Comparison of ENCODE assay signal across 8 cellular contexts in the genomic region with DNA sequence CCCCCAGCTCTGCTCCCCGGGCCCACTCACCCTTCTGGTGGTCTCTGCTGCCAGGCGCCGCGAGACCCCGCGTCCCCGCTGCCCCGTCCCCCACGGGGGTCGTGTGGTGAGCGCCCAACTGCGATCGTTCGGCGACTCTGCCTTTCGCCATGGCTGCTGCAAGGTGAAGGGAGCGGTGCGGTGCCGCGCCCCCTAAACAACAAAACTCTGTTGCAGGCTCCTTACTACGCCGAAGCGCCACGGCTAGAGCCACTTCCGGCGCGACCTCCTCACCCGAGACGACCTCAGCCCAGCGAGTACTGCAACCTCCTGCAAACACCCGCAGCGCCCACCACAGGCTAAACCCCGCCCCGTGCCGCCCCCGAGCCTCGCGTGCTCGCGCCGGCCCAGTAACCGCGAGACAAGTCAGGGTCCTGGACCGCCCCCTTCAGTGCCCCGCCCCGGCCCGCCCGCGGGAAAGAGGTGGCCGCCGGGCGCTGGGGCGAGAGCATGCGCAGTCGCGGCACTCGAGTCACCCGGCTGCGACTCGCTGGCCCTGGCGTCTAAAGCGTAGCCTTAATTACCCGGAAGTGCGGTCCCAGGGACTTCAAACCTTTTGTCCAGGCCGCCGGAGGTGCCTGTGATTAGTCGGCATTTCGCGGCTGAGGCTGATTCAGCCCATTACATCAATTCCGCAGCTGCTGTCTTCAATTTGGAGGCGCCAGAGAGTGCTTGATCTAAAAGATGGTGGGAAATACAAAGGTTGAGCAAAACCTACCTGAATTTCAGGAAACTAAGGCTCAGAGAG. TPM values are rescaled to one million over a fixed set of nuclear protein-coding genes. Genes with fewer than 3 reads are reported as not detected.
A peak's percentile ranks its signal among the peaks of the same experiment; 100 is the strongest.
DNase-seq lines count a peak whose midpoint lies in the region; ATAC-seq lines count a peak whose summit lies in the region.

A gene with protein sequence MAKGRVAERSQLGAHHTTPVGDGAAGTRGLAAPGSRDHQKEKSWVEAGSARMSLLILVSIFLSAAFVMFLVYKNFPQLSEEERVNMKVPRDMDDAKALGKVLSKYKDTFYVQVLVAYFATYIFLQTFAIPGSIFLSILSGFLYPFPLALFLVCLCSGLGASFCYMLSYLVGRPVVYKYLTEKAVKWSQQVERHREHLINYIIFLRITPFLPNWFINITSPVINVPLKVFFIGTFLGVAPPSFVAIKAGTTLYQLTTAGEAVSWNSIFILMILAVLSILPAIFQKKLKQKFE (minus strand): TSS at position 303 of the 787 bp plus-strand sequence. CDS start 152 bp downstream, at position 151.

- 0 out of 2 replicates have a peak, but pooled peaks cover 3% of the 10 kb centered on the region for H3K36me3 ChIP-seq in Karpas-422 (ENCODE audit: insufficient read depth, low read length)
- H3K36me3 ChIP-seq in naive thymus-derived CD4-positive, alpha-beta T cell (ENCODE audit: control insufficient read depth in 2 of 3, insufficient read depth in 3 of 3, low read length in 3 of 3) = peaks cover 0 to 5% (median 0%) of the 10 kb centered on the region in 3 experiments

- H3K79me2 ChIP-seq in Karpas-422 (ENCODE audit: low read length) = peaks cover 48% of the 10 kb centered on the region

- intact Hi-C loops in activated T-helper 1 cell treated with anti-CD3 and anti-CD28 coated beads, Interleukin-12 subunit alpha, Interleukin-12 subunit beta, Interleukin-2, Interleukin-4 antibody, amounts not matched to agents 30 ng/mL and 10 ng/mL and 1 ng/mL, durations not matched to agents 14 hours and 24 hours and 36 hours (cut with micrococcal nuclease) = loop anchor here (1.0 to 2.0 kb wide), 15 partner anchors 30 to 1494 kb away; a partner anchor contains a TSS
- intact Hi-C loops in naive thymus-derived CD4-positive, alpha-beta T cell (cut with micrococcal nuclease) = loop anchor here (1.0 to 10.0 kb wide), 14 partner anchors 18 to 1226 kb away; a partner anchor contains a TSS

- H3K4me2 ChIP-seq in Karpas-422 (ENCODE audit: low read depth, low read length, poor library complexity, severe bottlenecking) = peak within 1 kb of the TSS; percentile 98

- H3K27ac Mint-ChIP-seq in activated T-helper 1 cell treated with anti-CD3 and anti-CD28 coated beads, Interleukin-12 subunit alpha, Interleukin-12 subunit beta, Interleukin-2, Interleukin-4 antibody, amounts not matched to agents 30 ng/mL and 10 ng/mL and 1 ng/mL, durations not matched to agents 14 hours and 24 hours and 36 hours = peak within 1 kb of the TSS; percentile 97
- peak within 1 kb of the TSS; percentile 96 to 99 (median 98) for H3K27ac Mint-ChIP-seq in naive thymus-derived CD4-positive, alpha-beta T cell
- H3K27ac Mint-ChIP-seq in stimulated activated naive B cell treated with anti-CD40 and anti-IgM and Interleukin-4, amounts not matched to agents 10 μg/mL and 1 μg/mL and 100 μg/mL, for 72 hours = peak within 1 kb of the TSS; percentile 99

- peak within 1 kb of the TSS; percentile 96 for H3K4me3 ChIP-seq in Karpas-422 (ENCODE audit: low read length)
- peak within 1 kb of the TSS; percentile 90 for H3K4me3 ChIP-seq in naive thymus-derived CD4-positive, alpha-beta T cell (ENCODE audit: low read length)

- H3K4me3 Mint-ChIP-seq in activated T-helper 1 cell treated with anti-CD3 and anti-CD28 coated beads, Interleukin-12 subunit alpha, Interleukin-12 subunit beta, Interleukin-2, Interleukin-4 antibody, amounts not matched to agents 30 ng/mL and 10 ng/mL and 1 ng/mL, durations not matched to agents 14 hours and 24 hours and 36 hours = peak within 1 kb of the TSS; percentile 99
- H3K4me3 Mint-ChIP-seq in naive thymus-derived CD4-positive, alpha-beta T cell = peak within 1 kb of the TSS; percentile 97 to 100 (median 99)
- peak within 1 kb of the TSS; percentile 97 to 98 for H3K4me3 Mint-ChIP-seq in stimulated activated naive B cell treated with anti-CD40 and anti-IgM and Interleukin-4, amounts not matched to agents 10 μg/mL and 1 μg/mL and 100 μg/mL, for 72 hours

- peak within 1 kb of the TSS; percentile 100 for H3K9ac ChIP-seq in Karpas-422 (ENCODE audit: low read length)

- H4K20me1 ChIP-seq in Karpas-422 (ENCODE audit: insufficient read depth, low read depth, low read length) = 0 out of 2 replicates have a peak, but pooled peaks cover 7% of the 10 kb centered on the region

- H3K9me3 Mint-ChIP-seq in activated T-helper 1 cell treated with anti-CD3 and anti-CD28 coated beads, Interleukin-12 subunit alpha, Interleukin-12 subunit beta, Interleukin-2, Interleukin-4 antibody, amounts not matched to agents 30 ng/mL and 10 ng/mL and 1 ng/mL, durations not matched to agents 14 hours and 24 hours and 36 hours = no peaks in the 10 kb centered on the region
- no peaks in the 10 kb centered on the region for H3K9me3 Mint-ChIP-seq in naive thymus-derived CD4-positive, alpha-beta T cell
- H3K9me3 Mint-ChIP-seq in stimulated activated naive B cell treated with anti-CD40 and anti-IgM and Interleukin-4, amounts not matched to agents 10 μg/mL and 1 μg/mL and 100 μg/mL, for 72 hours = no peaks in the 10 kb centered on the region

- peak within 1 kb of the TSS; percentile 59; the same call in 1 of the 2 replicates for H2AFZ ChIP-seq in Karpas-422 (ENCODE audit: low read length)

- H3K27me3 Mint-ChIP-seq in activated T-helper 1 cell treated with anti-CD3 and anti-CD28 coated beads, Interleukin-12 subunit alpha, Interleukin-12 subunit beta, Interleukin-2, Interleukin-4 antibody, amounts not matched to agents 30 ng/mL and 10 ng/mL and 1 ng/mL, durations not matched to agents 14 hours and 24 hours and 36 hours (ENCODE audit: insufficient read depth) = peaks cover 11% of the 10 kb centered on the region
- peaks cover 6 to 29% (median 11%) of the 10 kb centered on the region in 5 donors for H3K27me3 Mint-ChIP-seq in naive thymus-derived CD4-positive, alpha-beta T cell
- H3K27me3 Mint-ChIP-seq in stimulated activated naive B cell treated with anti-CD40 and anti-IgM and Interleukin-4, amounts not matched to agents 10 μg/mL and 1 μg/mL and 100 μg/mL, for 72 hours = peaks cover 0 to 4% of the 10 kb centered on the region in 2 donors

- peaks cover 37% of the 10 kb centered on the region for H3K4me1 Mint-ChIP-seq in activated T-helper 1 cell treated with anti-CD3 and anti-CD28 coated beads, Interleukin-12 subunit alpha, Interleukin-12 subunit beta, Interleukin-2, Interleukin-4 antibody, amounts not matched to agents 30 ng/mL and 10 ng/mL and 1 ng/mL, durations not matched to agents 14 hours and 24 hours and 36 hours (ENCODE audit: low read depth)
- H3K4me1 Mint-ChIP-seq in naive thymus-derived CD4-positive, alpha-beta T cell = peaks cover 19 to 49% (median 43%) of the 10 kb centered on the region in 7 donors
- peaks cover 29 to 35% of the 10 kb centered on the region in 2 donors for H3K4me1 Mint-ChIP-seq in stimulated activated naive B cell treated with anti-CD40 and anti-IgM and Interleukin-4, amounts not matched to agents 10 μg/mL and 1 μg/mL and 100 μg/mL, for 72 hours

- H3K27ac ChIP-seq in Karpas-422 (ENCODE audit: low read length) = peak within 1 kb of the TSS; percentile 87
- peak within 1 kb of the TSS; percentile 88 for H3K27ac ChIP-seq in naive thymus-derived CD4-positive, alpha-beta T cell (ENCODE audit: low read depth, low read length)

- peak; percentile 97 for DNase-seq in DMS79 treated with DMSO at 0.1 percent for 48 hours (lab: John Stamatoyannopoulos, UW)
- peak; percentile 99 for DNase-seq in Karpas-422
- DNase-seq in RKO (ENCODE audit: low spot score) = peak; percentile 99
- peak; percentile 98 for DNase-seq in activated T-helper 1 cell treated with anti-CD3 and anti-CD28 coated beads, Interleukin-12 subunit alpha, Interleukin-12 subunit beta, Interleukin-2, Interleukin-4 antibody, amounts not matched to agents 30 ng/mL and 10 ng/mL and 1 ng/mL, durations not matched to agents 14 hours and 24 hours and 36 hours (ENCODE audit: low spot score)
- DNase-seq in fibroblast of gingiva (ENCODE audit: low read depth) = peak; percentile 98
- DNase-seq in naive thymus-derived CD4-positive, alpha-beta T cell = peak; percentile 98 to 100 (median 98)
- peak; percentile 100 for DNase-seq in stimulated activated naive B cell treated with anti-CD40 and anti-IgM and Interleukin-4, amounts not matched to agents 10 μg/mL and 1 μg/mL and 100 μg/mL, for 72 hours

- H3K9me3 ChIP-seq in Karpas-422 (ENCODE audit: low read length) = no peaks in the 10 kb centered on the region
- no peaks in the 10 kb centered on the region for H3K9me3 ChIP-seq in naive thymus-derived CD4-positive, alpha-beta T cell (ENCODE audit: control insufficient read depth in 2 of 3, low read length in 3 of 3)

- H3K4me1 ChIP-seq in Karpas-422 (ENCODE audit: low read length) = peaks cover 50% of the 10 kb centered on the region
- peaks cover 16 to 23% of the 10 kb centered on the region in 2 donors for H3K4me1 ChIP-seq in naive thymus-derived CD4-positive, alpha-beta T cell (ENCODE audit: control insufficient read depth in 2 of 2, insufficient read depth in 2 of 2, low read length in 2 of 2)

- no peaks in the 10 kb centered on the region for H3K9me2 ChIP-seq in Karpas-422 (replicated peaks; ENCODE audit: insufficient read depth, low read length)

- CTCF ChIA-PET in naive thymus-derived CD4-positive, alpha-beta T cell (lab: Charles Lee) = interaction anchor here (0.6 to 0.9 kb wide), 2 partner anchors 22 to 190 kb away, joined by 3 read pairs; no protein-coding TSS in a partner anchor

- no peaks in the 10 kb centered on the region for H3K27me3 ChIP-seq in Karpas-422 (ENCODE audit: low read length)
- H3K27me3 ChIP-seq in naive thymus-derived CD4-positive, alpha-beta T cell (ENCODE audit: control insufficient read depth in 2 of 2, insufficient read depth in 2 of 2, low read length in 2 of 2) = no peaks in the 10 kb centered on the region

- POLR2A ChIA-PET in naive thymus-derived CD4-positive, alpha-beta T cell (lab: Charles Lee) = interaction anchor here (0.8 to 4.7 kb wide), 23 partner anchors 11 to 632 kb away, joined by 3 to 38 read pairs (median 5); a partner anchor contains a TSS

- H3K36me3 Mint-ChIP-seq in activated T-helper 1 cell treated with anti-CD3 and anti-CD28 coated beads, Interleukin-12 subunit alpha, Interleukin-12 subunit beta, Interleukin-2, Interleukin-4 antibody, amounts not matched to agents 30 ng/mL and 10 ng/mL and 1 ng/mL, durations not matched to agents 14 hours and 24 hours and 36 hours (ENCODE audit: low read depth) = peaks cover 12% of the 10 kb centered on the region
- peaks cover 4 to 22% (median 4%) of the 10 kb centered on the region in 5 donors for H3K36me3 Mint-ChIP-seq in naive thymus-derived CD4-positive, alpha-beta T cell
- peaks cover 9 to 16% of the 10 kb centered on the region in 2 donors for H3K36me3 Mint-ChIP-seq in stimulated activated naive B cell treated with anti-CD40 and anti-IgM and Interleukin-4, amounts not matched to agents 10 μg/mL and 1 μg/mL and 100 μg/mL, for 72 hours

- ATAC-seq in GM21825 (IDR thresholded peaks at IDR 0.05; ENCODE audit: unreplicated experiment) = peak; percentile 93
- ATAC-seq in naive thymus-derived CD4-positive, alpha-beta T cell = peak; percentile 98
- peak; percentile 97 to 98 for ATAC-seq in stimulated activated naive B cell treated with anti-CD40 and anti-IgM and Interleukin-4, amounts not matched to agents 10 μg/mL and 1 μg/mL and 100 μg/mL, for 72 hours (replicated peaks)

RNA-seq across cellular contexts. Expression of the gene that starts here (rescaled TPM):
- 45.2 and 88.6 TPM in 2 replicates for total RNA-seq in Karpas-422 (2014; rRNA removed; shearing (Covaris generic); ENCODE audit: low replicate concordance)
- 26.1 and 28.8 TPM in 2 replicates for total RNA-seq in activated T-helper 1 cell treated with anti-CD3 and anti-CD28 coated beads, Interleukin-12 subunit alpha, Interleukin-12 subunit beta, Interleukin-2, Interleukin-4 antibody, amounts not matched to agents 30 ng/mL and 10 ng/mL and 1 ng/mL, durations not matched to agents 14 hours and 24 hours and 36 hours
- total RNA-seq in naive thymus-derived CD4-positive, alpha-beta T cell = 10 to 100 TPM; 33.9 to 73.7 (median 49.0) TPM
- 10 to 100 TPM; 10.5 to 11.9 TPM for polyA plus RNA-seq in naive thymus-derived CD4-positive, alpha-beta T cell

Comparison
In these comparisons a context has a peak if more than half of its experiments do, and no peak if none do; other contexts are left out.
1. Peak in every context shown above with its lines: DNase-seq, ATAC-seq, H3K4me3 ChIP-seq and H3K27ac ChIP-seq.